2 cellular contexts compared by ENCODE assay signal in genomic region chr14:53921027-53921426, GRCh38.
TF ChIP-seq lines count a peak whose summit lies in the region.

No MANE protein-coding gene starts in this region.

TF ChIP-seq in H1, 55 proteins besides CTCF, POLR2A, EP300 and RAD21:
- TF ChIP-seq KDM4A (IDR thresholded peaks at IDR 0.05; ENCODE audit: low read depth, low read length, severe bottlenecking) (no peak), TAF7 (optimal IDR thresholded peaks at IDR 0.05; ENCODE audit: borderline replicate concordance, low read depth, low read length) (no peak), SP2 (IDR thresholded peaks at IDR 0.05; ENCODE audit: low read length) (no peak), TEAD4 (IDR thresholded peaks at IDR 0.05; ENCODE audit: low read depth, low read length) (peak; percentile 25; the same call in 1 of the 2 replicates), ZNF274 (IDR thresholded peaks at IDR 0.05; ENCODE audit: borderline replicate concordance, extremely low read depth, low read length) (no peak)
- TF ChIP-seq, protein P1, sequence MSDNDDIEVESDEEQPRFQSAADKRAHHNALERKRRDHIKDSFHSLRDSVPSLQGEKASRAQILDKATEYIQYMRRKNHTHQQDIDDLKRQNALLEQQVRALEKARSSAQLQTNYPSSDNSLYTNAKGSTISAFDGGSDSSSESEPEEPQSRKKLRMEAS (IDR thresholded peaks at IDR 0.05), result no peak

TF ChIP-seq in neural cell, 6 proteins besides CTCF, POLR2A, EP300 and RAD21:
- TF ChIP-seq POLR2AphosphoS5 (IDR thresholded peaks at IDR 0.05) (peak; percentile 79), EZH2 (IDR thresholded peaks at IDR 0.05; ENCODE audit: borderline replicate concordance, insufficient read depth, low read length, poor library complexity, severe bottlenecking) (no peak)
